Comparison of ENCODE assay signal across 2 cellular contexts in genomic region chr15:36344887-36345286, GRCh38.
TF ChIP-seq lines count a peak whose summit lies in the region.

No MANE protein-coding gene starts in this region.

TF ChIP-seq in HCT116, 20 proteins besides CTCF, POLR2A, EP300 and RAD21:
- TF ChIP-seq FOSL1 (IDR thresholded peaks at IDR 0.05; ENCODE audit: low read depth) = no peak
- TF ChIP-seq ELF1 (IDR thresholded peaks at IDR 0.05; ENCODE audit: borderline replicate concordance, low read depth) = no peak
- no peak for TF ChIP-seq EZH2phosphoT487 (IDR thresholded peaks at IDR 0.05; ENCODE audit: borderline replicate concordance)
- TF ChIP-seq CEBPB (IDR thresholded peaks at IDR 0.05; ENCODE audit: low read depth) = no peak
- TF ChIP-seq EZH2 (IDR thresholded peaks at IDR 0.05) = no peak
- TF ChIP-seq ATF3 (IDR thresholded peaks at IDR 0.05) = no peak
- no peak for TF ChIP-seq TCF7L2 (IDR thresholded peaks at IDR 0.05; ENCODE audit: borderline replicate concordance, extremely low read depth, insufficient read depth, insufficient read length)
- TF ChIP-seq EGR1 (IDR thresholded peaks at IDR 0.05; ENCODE audit: low read depth) = no peak
- TF ChIP-seq REST (IDR thresholded peaks at IDR 0.05; ENCODE audit: low read depth) = no peak
- no peak for TF ChIP-seq MAX (IDR thresholded peaks at IDR 0.05)
- no peak for TF ChIP-seq SIN3A (IDR thresholded peaks at IDR 0.05; ENCODE audit: low read depth)

TF ChIP-seq in H1, 55 proteins besides CTCF, POLR2A, EP300 and RAD21:
- TF ChIP-seq GTF2F1 (IDR thresholded peaks at IDR 0.05; ENCODE audit: borderline replicate concordance, low read depth, low read length) (no peak), RNF2 (IDR thresholded peaks at IDR 0.05; ENCODE audit: borderline replicate concordance, low read depth, low read length, missing control alignments, poor library complexity, severe bottlenecking) (no peak), E2F6 (IDR thresholded peaks at IDR 0.05) (no peak)
